1 cellular context compared by ENCODE assay signal in genomic region chr13:98444381-98444780, GRCh38.
TF ChIP-seq lines count a peak whose summit lies in the region.

No MANE protein-coding gene starts in this region.

TF ChIP-seq in IMR-90, 13 proteins besides CTCF, POLR2A, EP300 and RAD21:
- TF ChIP-seq ELK1 (IDR thresholded peaks at IDR 0.05; ENCODE audit: borderline replicate concordance, low read depth, low read length) (no peak), CHD1 (IDR thresholded peaks at IDR 0.05; ENCODE audit: low read depth, low read length) (no peak), FOS (IDR thresholded peaks at IDR 0.05; ENCODE audit: low read depth, low read length) (no peak), MXI1 (IDR thresholded peaks at IDR 0.05; ENCODE audit: borderline replicate concordance, low read depth, low read length) (no peak), RFX5 (IDR thresholded peaks at IDR 0.05; ENCODE audit: low read depth, low read length) (no peak)
